Comparison of ENCODE assay signal across 11 cellular contexts in genomic region chr17:47618416-47618815, GRCh38. TPM values are rescaled to one million over a fixed set of nuclear protein-coding genes. Genes with fewer than 3 reads are reported as not detected.
A peak's percentile ranks its signal among the peaks of the same experiment; 100 is the strongest.
DNase-seq lines count a peak whose midpoint lies in the region; ATAC-seq and TF ChIP-seq lines count a peak whose summit lies in the region.
"Had no signal": no experiment of that assay in that cellular context is flagged by ENCODE, and none has a peak within 500 bp of the region (broad histone marks: within the 10 kb centered on the region; RNA-seq: fewer than 3 reads in every experiment).

No MANE protein-coding gene starts in this region.

- H3K4me3 ChIP-seq in PC-3 (ENCODE audit: low read length) (no peak overlapping the region), fibroblast of mammary gland (ENCODE audit: control insufficient read depth, low read depth, low read length) (no peak overlapping the region), testis (no peak overlapping the region), upper lobe of right lung (no peak overlapping the region)
- H3K4me3 ChIP-seq: esophagus squamous epithelium had no signal

- 64 to 72% methylated on average over 4 of the region's 4 CpGs for WGBS in testis, 2 donors

- TF ChIP-seq POLR2A in testis (IDR thresholded peaks at IDR 0.05) = no peak

- H3K4me1 Mint-ChIP-seq in activated naive CD8-positive, alpha-beta T cell treated with anti-CD3 and anti-CD28 coated beads for 36 hours = peaks cover 22% of the 10 kb centered on the region
- peaks cover 23% of the 10 kb centered on the region for H3K4me1 Mint-ChIP-seq in activated naive CD8-positive, alpha-beta T cell treated with anti-CD3 and anti-CD28 coated beads, Interleukin-2, amount 50 U/mL, for 24 hours

- no peak overlapping the region for H3K4me2 ChIP-seq in PC-3 (ENCODE audit: low read length)

- H3K9me3 ChIP-seq in PC-3 (ENCODE audit: low read length) (no peaks in the 10 kb centered on the region), testis (no peaks in the 10 kb centered on the region), upper lobe of right lung (no peaks in the 10 kb centered on the region)
- H3K9me3 ChIP-seq: esophagus squamous epithelium had no signal

- H3K27ac ChIP-seq in PC-3 (ENCODE audit: low read length) (no peak overlapping the region), testis (no peak overlapping the region), upper lobe of right lung (no peak overlapping the region)

- H3K36me3 ChIP-seq in PC-3 (ENCODE audit: low read depth, low read length) (peaks cover 60% of the 10 kb centered on the region), testis (ENCODE audit: low read depth, missing control alignments) (no peaks in the 10 kb centered on the region), upper lobe of right lung (peaks cover 91% of the 10 kb centered on the region)

- peaks cover 28% of the 10 kb centered on the region for H3K36me3 Mint-ChIP-seq in activated naive CD8-positive, alpha-beta T cell treated with anti-CD3 and anti-CD28 coated beads for 36 hours
- H3K36me3 Mint-ChIP-seq in activated naive CD8-positive, alpha-beta T cell treated with anti-CD3 and anti-CD28 coated beads, Interleukin-2, amount 50 U/mL, for 24 hours (ENCODE audit: low read depth) = peaks cover 50% of the 10 kb centered on the region

- CTCF ChIA-PET in PC-3 (lab: Charles Lee) = interaction anchor here (0.7 kb wide), 1 partner anchor 424 kb away, joined by 3 read pairs; no protein-coding TSS in a partner anchor

- intact Hi-C loops in PC-3 (cut with micrococcal nuclease) (no loop called here), testis (cut with DNase I; ENCODE audit: low total_unique reads) (no loop called here), upper lobe of right lung (cut with DNase I) (no loop called here)

- H3K27me3 Mint-ChIP-seq in activated naive CD8-positive, alpha-beta T cell treated with anti-CD3 and anti-CD28 coated beads for 36 hours = no peaks in the 10 kb centered on the region
- H3K27me3 Mint-ChIP-seq in activated naive CD8-positive, alpha-beta T cell treated with anti-CD3 and anti-CD28 coated beads, Interleukin-2, amount 50 U/mL, for 24 hours = no peaks in the 10 kb centered on the region

- peaks cover 22% of the 10 kb centered on the region for H3F3A ChIP-seq in PC-3 (ENCODE audit: low read length, unreplicated experiment)

- ATAC-seq in activated naive CD8-positive, alpha-beta T cell treated with anti-CD3 and anti-CD28 coated beads, Interleukin-2, amount 50 U/mL, for 24 hours = no peak
- ATAC-seq in PC-3 (no peak), HG03025 (IDR thresholded peaks at IDR 0.05; ENCODE audit: low FRiP score, unreplicated experiment) (no peak), upper lobe of right lung (no peak), GM18867 (IDR thresholded peaks at IDR 0.05; ENCODE audit: unreplicated experiment) (no peak)

- no TSS peak for BruUV-seq in PC-3 (replicated peaks; lab: Mats Ljungman, UMichigan)

- DNase-seq in activated naive CD8-positive, alpha-beta T cell treated with anti-CD3 and anti-CD28 coated beads for 36 hours = no peak
- no peak for DNase-seq in activated naive CD8-positive, alpha-beta T cell treated with anti-CD3 and anti-CD28 coated beads, Interleukin-2, amount 50 U/mL, for 24 hours
- DNase-seq in PC-3 = peak; percentile 61
- peak; percentile 12 for DNase-seq in fibroblast of mammary gland (ENCODE audit: low read depth)
- no peak for DNase-seq in testis
- no peak for DNase-seq in upper lobe of right lung
- DNase-seq: esophagus squamous epithelium had no signal

- no peaks in the 10 kb centered on the region for H3K9me2 ChIP-seq in PC-3 (replicated peaks; ENCODE audit: low read length)

- peak overlapping the region; percentile 57 for H3K27ac Mint-ChIP-seq in activated naive CD8-positive, alpha-beta T cell treated with anti-CD3 and anti-CD28 coated beads for 36 hours
- no peak overlapping the region for H3K27ac Mint-ChIP-seq in activated naive CD8-positive, alpha-beta T cell treated with anti-CD3 and anti-CD28 coated beads, Interleukin-2, amount 50 U/mL, for 24 hours

- H2AFZ ChIP-seq in PC-3 (ENCODE audit: low read length) = no peak overlapping the region

- POLR2A ChIA-PET in PC-3 (lab: Charles Lee; ENCODE audit: unreplicated experiment) = no interaction called here

- no peaks in the 10 kb centered on the region for H3K9me3 Mint-ChIP-seq in activated naive CD8-positive, alpha-beta T cell treated with anti-CD3 and anti-CD28 coated beads for 36 hours
- H3K9me3 Mint-ChIP-seq in activated naive CD8-positive, alpha-beta T cell treated with anti-CD3 and anti-CD28 coated beads, Interleukin-2, amount 50 U/mL, for 24 hours = no peaks in the 10 kb centered on the region
- H3K9me3 Mint-ChIP-seq: activated T-helper 2 cell treated with anti-CD3 and anti-CD28 coated beads, Interferon-gamma antibody, Interleukin-2, Interleukin-4, amounts not matched to agents 10 μg/mL and 5 μg/mL and 100 μg/mL, durations not matched to agents 14 hours and 24 hours and 36 hours; nephron had no signal

- H4K20me1 ChIP-seq in PC-3 (ENCODE audit: low read length) = no peaks in the 10 kb centered on the region

- peaks cover 27% of the 10 kb centered on the region for H3K4me1 ChIP-seq in PC-3 (ENCODE audit: insufficient read depth, low read length)
- H3K4me1 ChIP-seq in testis = no peaks in the 10 kb centered on the region
- H3K4me1 ChIP-seq in upper lobe of right lung = no peaks in the 10 kb centered on the region

- H3K79me2 ChIP-seq in PC-3 (ENCODE audit: low read length) = no peaks in the 10 kb centered on the region

- H3K9ac ChIP-seq in PC-3 (ENCODE audit: low read length) = no peak overlapping the region

- TF ChIP-seq CTCF in PC-3 (conservative IDR thresholded peaks at IDR 0.05; ENCODE audit: low read depth, low read length) (peak; percentile 79), fibroblast of mammary gland (conservative IDR thresholded peaks at IDR 0.05; ENCODE audit: control insufficient read depth, insufficient read depth, low read depth, low read length) (peak; percentile 29), testis (IDR thresholded peaks at IDR 0.05) (peak in 2 of 3 experiments; percentile 31 to 45), upper lobe of right lung (IDR thresholded peaks at IDR 0.05) (no peak)

- no peak overlapping the region for H3K4me3 Mint-ChIP-seq in activated naive CD8-positive, alpha-beta T cell treated with anti-CD3 and anti-CD28 coated beads for 36 hours
- H3K4me3 Mint-ChIP-seq in activated naive CD8-positive, alpha-beta T cell treated with anti-CD3 and anti-CD28 coated beads, Interleukin-2, amount 50 U/mL, for 24 hours = no peak overlapping the region
- H3K4me3 Mint-ChIP-seq: nephron had no signal

- H3K27me3 ChIP-seq in PC-3 (ENCODE audit: low read length) = no peaks in the 10 kb centered on the region
- no peaks in the 10 kb centered on the region for H3K27me3 ChIP-seq in testis
- no peaks in the 10 kb centered on the region for H3K27me3 ChIP-seq in upper lobe of right lung
- H3K27me3 ChIP-seq: esophagus squamous epithelium had no signal

RNA-seq across cellular contexts. Expression of gene KPNB1, which starts 31.3 kb away (rescaled TPM):
- 100 to 1,000 TPM; 886 to 911 TPM for total RNA-seq in activated naive CD8-positive, alpha-beta T cell treated with anti-CD3 and anti-CD28 coated beads for 36 hours
- total RNA-seq in PC-3 (2014; rRNA removed) (390 and 437 TPM in 2 replicates), testis (100 to 1,000 TPM; 262 to 299 TPM), upper lobe of right lung (196 TPM)
- polyA plus RNA-seq in testis (ENCODE audit: insufficient read depth, low read depth, low replicate concordance) = 391 TPM

Comparison
In these comparisons a context has a peak if more than half of its experiments do, and no peak if none do; other contexts are left out.
1. DNase-seq: peak in PC-3 (single experiment) and fibroblast of mammary gland (single experiment); none in activated naive CD8-positive, alpha-beta T cell treated with anti-CD3 and anti-CD28 coated beads for 36 hours (single experiment), activated naive CD8-positive, alpha-beta T cell treated with anti-CD3 and anti-CD28 coated beads, Interleukin-2, amount 50 U/mL, for 24 hours (single experiment), testis (single experiment) and upper lobe of right lung (single experiment).